Comparison of ENCODE assay signal across 12 cellular contexts in genomic region chr5:10059611-10060379, GRCh38.
"Had no signal": no experiment of that assay in that cellular context is flagged by ENCODE, and none has a peak within 500 bp of the region (broad histone marks: within the 10 kb centered on the region; RNA-seq: fewer than 3 reads in every experiment).

No MANE protein-coding gene starts in this region.

- H3K27ac ChIP-seq: ascending aorta, heart right ventricle, left ventricle myocardium inferior, psoas muscle, sigmoid colon, upper lobe of left lung had no signal

- H3K4me3 ChIP-seq: ascending aorta, heart right ventricle, left ventricle myocardium inferior, psoas muscle, sigmoid colon, upper lobe of left lung had no signal

- DNase-seq: activated CD4-positive, alpha-beta memory T cell treated with anti-CD3 and anti-CD28 coated beads for 36 hours; activated naive CD8-positive, alpha-beta T cell treated with anti-CD3 and anti-CD28 coated beads, Interleukin-2, amount 10 ng/mL, durations not matched to agents 7 days and 5 days; activated T-cell treated with anti-CD3 and anti-CD28 coated beads, Interleukin-2, amount 50 U/mL, for 72 hours; foreskin melanocyte; heart right ventricle; left ventricle myocardium inferior; natural killer cell; psoas muscle; sigmoid colon; stimulated activated naive CD4-positive, alpha-beta T cell treated with Interleukin-2 at 50 U/mL for 16 hours had no signal

- H3K27me3 ChIP-seq: ascending aorta, sigmoid colon, upper lobe of left lung had no signal
